ENCODE assay signal across 26 cellular contexts in genomic region chr3:166303685-166304084, GRCh38.
"Had no signal": no experiment of that assay in that cellular context is flagged by ENCODE, and none has a peak within 500 bp of the region (broad histone marks: within the 10 kb centered on the region; RNA-seq: fewer than 3 reads in every experiment).

No MANE protein-coding gene starts in this region.

- H3K9me3 ChIP-seq: neutrophil, psoas muscle, right lobe of liver, sigmoid colon, stomach, thoracic aorta, thyroid gland, tibial nerve, upper lobe of left lung, vagina had no signal

- FAIRE-seq: urothelium cell line had no signal

- H3K4me1 ChIP-seq: neural progenitor cell, parathyroid adenoma, psoas muscle, right lobe of liver, stomach, thyroid gland, tibial nerve, upper lobe of left lung, vagina had no signal

- H3K36me3 ChIP-seq: neural progenitor cell, neutrophil, right lobe of liver, sigmoid colon, stomach, thoracic aorta, thyroid gland, upper lobe of left lung, vagina had no signal

- H3K4me2 ChIP-seq: neural progenitor cell had no signal

- H3K9ac ChIP-seq: neural progenitor cell, parathyroid adenoma had no signal

- H3K27me3 ChIP-seq: neural progenitor cell, neutrophil, right lobe of liver, sigmoid colon, stomach, thyroid gland, tibial nerve, upper lobe of left lung, vagina had no signal

- ATAC-seq: natural killer cell; psoas muscle; right cardiac atrium; right lobe of liver; stimulated activated effector memory CD8-positive, alpha-beta T cell treated with anti-CD3 and anti-CD28 coated beads, Interleukin-12 subunit alpha, Interleukin-12 subunit beta, amount 100 ng/mL, for 72 hours; stimulated activated naive B cell treated with anti-CD40 and anti-IgM and Interleukin-4, amounts not matched to agents 10 μg/mL and 1 μg/mL and 100 μg/mL, for 72 hours had no signal

- H3K27ac ChIP-seq: neural progenitor cell, neutrophil, parathyroid adenoma, psoas muscle, right lobe of liver, sigmoid colon, stomach, thoracic aorta, thyroid gland, tibial nerve, upper lobe of left lung, vagina had no signal

- H2AFZ ChIP-seq: neural progenitor cell, parathyroid adenoma had no signal

- H3K79me2 ChIP-seq: parathyroid adenoma had no signal

- DNase-seq: natural killer cell; nucleus accumbens; posterior cingulate gyrus; psoas muscle; right cardiac atrium; right lobe of liver; sigmoid colon; small intestine; stimulated activated CD4-positive, alpha-beta T cell treated with anti-CD3 and anti-CD28 coated beads, Interleukin-15, amount 100 ng/mL, for 24 hours; stimulated activated CD4-positive, alpha-beta T cell treated with anti-CD3 and anti-CD28 coated beads, Interleukin-2, amount 100 ng/mL, for 24 hours; stimulated activated CD4-positive, alpha-beta T cell treated with anti-CD3 and anti-CD28 coated beads, Interleukin-2, amount 100 ng/mL, for 48 hours; stimulated activated CD4-positive, alpha-beta T cell treated with anti-CD3 and anti-CD28 coated beads, Interleukin-4, amount 100 ng/mL, for 24 hours; stimulated activated naive B cell treated with anti-CD40 and anti-IgM and Interleukin-4, amounts not matched to agents 10 μg/mL and 1 μg/mL and 100 μg/mL, for 72 hours; stimulated activated naive CD4-positive, alpha-beta T cell treated with Interleukin-2 at 50 U/mL for 16 hours; stomach; thyroid gland; trophoblast cell; upper lobe of left lung had no signal

- H3K4me3 ChIP-seq: neural progenitor cell, psoas muscle, right lobe of liver, sigmoid colon, stomach, thoracic aorta, thyroid gland, tibial nerve, upper lobe of left lung, vagina had no signal
